ENCODE assay signal across 30 cellular contexts in genomic region chr1:234914606-234915290, GRCh38.
DNase-seq lines count a peak whose midpoint lies in the region; ATAC-seq, FAIRE-seq and TF ChIP-seq lines count a peak whose summit lies in the region.
"Had no signal": no experiment of that assay in that cellular context is flagged by ENCODE, and none has a peak within 500 bp of the region (broad histone marks: within the 10 kb centered on the region; RNA-seq: fewer than 3 reads in every experiment).

No MANE protein-coding gene starts in this region.

- H2BK120ac ChIP-seq in H1 (replicated peaks; ENCODE audit: low read depth, low read length), result peak overlapping the region; percentile 24

- ATAC-seq in sciatic nerve (no peak), GM21529 (IDR thresholded peaks at IDR 0.05; ENCODE audit: unreplicated experiment) (no peak)
- ATAC-seq: left lobe of liver had no signal

- H4K20me1 ChIP-seq in BLaER1, result no peaks in the 10 kb centered on the region
- no peaks in the 10 kb centered on the region for H4K20me1 ChIP-seq in H1 (replicated peaks in 1 of 2; ENCODE audit: control insufficient read depth in 1 of 2, insufficient read depth in 2 of 2, low read length in 2 of 2)

- no peak overlapping the region for H4K8ac ChIP-seq in H1 (ENCODE audit: extremely low read depth, insufficient read depth, low read length)

- H3K27ac Mint-ChIP-seq in CD8-positive, alpha-beta memory T cell, result peak overlapping the region in 5 of 8 donors; percentile 33 to 78 (median 72)
- H3K27ac Mint-ChIP-seq: GM23338; HFFc6; T-helper 2 cell treated with Interferon-gamma antibody and Interleukin-4, amounts not matched to agents 5 μg/mL and 100 μg/mL, for 36 hours had no signal

- peak overlapping the region; percentile 75 for H3K9ac ChIP-seq in BLaER1
- no peak overlapping the region for H3K9ac ChIP-seq in H1 (replicated peaks in 1 of 4; ENCODE audit: extremely low read depth in 1 of 4, low read depth in 3 of 4, low read length in 3 of 4)

- H2BK5ac ChIP-seq in H1 (ENCODE audit: low read depth, low read length), result 0 out of 2 replicates have a peak overlapping the region, but pooled peaks have one; percentile 5

- no peak for FAIRE-seq in H1 (lab: Jason Lieb, UNC)
- FAIRE-seq: frontal cortex, RCC 7860 had no signal

- peak overlapping the region; percentile 78; the same call in 1 of the 2 replicates for H2BK12ac ChIP-seq in H1 (ENCODE audit: low read depth, low read length)

- H2BK20ac ChIP-seq in H1 (ENCODE audit: low read length), result peak overlapping the region; percentile 63; the same call in 1 of the 2 replicates

- no peaks in the 10 kb centered on the region for H3K36me3 Mint-ChIP-seq in CD8-positive, alpha-beta memory T cell
- H3K36me3 Mint-ChIP-seq: CD4-positive, alpha-beta memory T cell had no signal

- H3K23me2 ChIP-seq in H1 (ENCODE audit: low read depth, low read length), result no peaks in the 10 kb centered on the region

- H3K27me3 ChIP-seq in BLaER1, result no peaks in the 10 kb centered on the region
- H3K27me3 ChIP-seq in CD8-positive, alpha-beta memory T cell (ENCODE audit: insufficient read depth, low read length, poor library complexity, severe bottlenecking), result no peaks in the 10 kb centered on the region
- H3K27me3 ChIP-seq in H1 (replicated peaks in 1 of 4; ENCODE audit: control insufficient read depth in 3 of 4, extremely low read depth in 1 of 4, insufficient read depth in 3 of 4, low read length in 3 of 4), result no peaks in the 10 kb centered on the region; a peak in 1 of 7 replicates
- H3K27me3 ChIP-seq: dorsolateral prefrontal cortex had no signal

- H2AK5ac ChIP-seq in H1 (ENCODE audit: low read depth, low read length), result peak overlapping the region; percentile 59; the same call in 1 of the 2 replicates

- CTCF ChIA-PET in CD8-positive, alpha-beta memory T cell (lab: Charles Lee), result no interaction called here
- CTCF ChIA-PET in H1 (lab: Charles Lee; ENCODE audit: partially characterized antibody), result interaction anchor here (1.3 kb wide), 1 partner anchor 19 kb away, joined by 4 read pairs; no protein-coding TSS in a partner anchor

- no peak overlapping the region for H3K23ac ChIP-seq in H1 (ENCODE audit: insufficient read length)

- H3K4me3 ChIP-seq in BLaER1 (no peak overlapping the region), H1 (ENCODE audit: extremely low read depth in 1 of 4, insufficient read depth in 2 of 4, low read depth in 3 of 4, low read length in 4 of 4) (no peak overlapping the region; a peak in 1 of 8 replicates)
- no peak overlapping the region for H3K4me3 ChIP-seq in CD8-positive, alpha-beta memory T cell (ENCODE audit: low read length)
- H3K4me3 ChIP-seq: dorsolateral prefrontal cortex, GM23338, prostate gland had no signal

- H3K36me3 ChIP-seq in BLaER1, result no peaks in the 10 kb centered on the region
- no peaks in the 10 kb centered on the region for H3K36me3 ChIP-seq in CD8-positive, alpha-beta memory T cell (ENCODE audit: insufficient read depth, low read length)
- no peaks in the 10 kb centered on the region for H3K36me3 ChIP-seq in H1 (ENCODE audit: control insufficient read depth in 2 of 4, insufficient read depth in 4 of 4, low read length in 3 of 4)
- H3K36me3 ChIP-seq: prostate gland had no signal

- H2BK15ac ChIP-seq in H1 (ENCODE audit: low read length), result peak overlapping the region; percentile 48; the same call in 1 of the 2 replicates

- TF ChIP-seq CTCF in H1 (IDR thresholded peaks at IDR 0.05; ENCODE audit: control extremely low read depth in 1 of 3, insufficient read depth in 1 of 3, low read depth in 1 of 3, low read length in 3 of 3), result no peak

- no peak overlapping the region for H3K14ac ChIP-seq in H1 (ENCODE audit: insufficient read length)

- H3K27ac ChIP-seq in BLaER1, result peak overlapping the region; percentile 92
- H3K27ac ChIP-seq in CD8-positive, alpha-beta memory T cell (ENCODE audit: low read depth, low read length), result no peak overlapping the region
- H3K27ac ChIP-seq in H1 (ENCODE audit: low read depth, low read length), result no peak overlapping the region

- H3K27me3 Mint-ChIP-seq in CD8-positive, alpha-beta memory T cell, result no peaks in the 10 kb centered on the region
- H3K27me3 Mint-ChIP-seq: CD4-positive, alpha-beta memory T cell had no signal

- peaks cover 38 to 44% (median 44%) of the 10 kb centered on the region in 3 donors for H3K4me1 Mint-ChIP-seq in CD8-positive, alpha-beta memory T cell

- peak overlapping the region; percentile 36 for H3K4ac ChIP-seq in H1 (replicated peaks; ENCODE audit: insufficient read length, low read depth, low read length)

- H3K9me3 Mint-ChIP-seq in CD8-positive, alpha-beta memory T cell, result no peaks in the 10 kb centered on the region
- H3K9me3 Mint-ChIP-seq: HFFc6; T-helper 2 cell treated with Interferon-gamma antibody and Interleukin-4, amounts not matched to agents 5 μg/mL and 100 μg/mL, for 36 hours had no signal

- peaks cover 92% of the 10 kb centered on the region for H3K4me1 ChIP-seq in BLaER1
- H3K4me1 ChIP-seq in CD8-positive, alpha-beta memory T cell (ENCODE audit: insufficient read depth, low read length), result peaks cover 25% of the 10 kb centered on the region
- peaks cover 2 to 25% (median 11%) of the 10 kb centered on the region in 4 experiments for H3K4me1 ChIP-seq in H1 (replicated peaks in 1 of 4; ENCODE audit: control insufficient read depth in 3 of 4, insufficient read depth in 4 of 4, low read length in 3 of 4)

- no peak overlapping the region for H3K56ac ChIP-seq in H1 (replicated peaks; ENCODE audit: insufficient read length, low read depth, low read length)

- peak overlapping the region; percentile 81 for H3K4me2 ChIP-seq in BLaER1
- no peak overlapping the region for H3K4me2 ChIP-seq in H1 (ENCODE audit: insufficient read depth in 1 of 2, low read depth in 2 of 2, low read length in 2 of 2)
- H3K4me2 ChIP-seq: GM23338 had no signal

- no peak overlapping the region for H2AFZ ChIP-seq in H1 (ENCODE audit: low read length)

- no peak overlapping the region for H3K4me3 Mint-ChIP-seq in CD8-positive, alpha-beta memory T cell
- H3K4me3 Mint-ChIP-seq: GM23338; HFFc6; T-helper 2 cell treated with Interferon-gamma antibody and Interleukin-4, amounts not matched to agents 5 μg/mL and 100 μg/mL, for 36 hours had no signal

- H3K79me1 ChIP-seq in H1 (ENCODE audit: low read depth, low read length), result no peaks in the 10 kb centered on the region

- POLR2A ChIA-PET in CD8-positive, alpha-beta memory T cell (lab: Charles Lee), result no interaction called here
- POLR2A ChIA-PET in H1 (lab: Charles Lee; ENCODE audit: partially characterized antibody), result interaction anchor here (0.9 kb wide), 1 partner anchor 48 kb away, joined by 3 read pairs; no protein-coding TSS in a partner anchor

- H4K5ac ChIP-seq in H1 (ENCODE audit: insufficient read length, low read depth, low read length), result no peak overlapping the region

- H3K9me3 ChIP-seq in BLaER1 (no peaks in the 10 kb centered on the region), H1 (ENCODE audit: insufficient read depth in 2 of 2, low read depth in 1 of 2, low read length in 1 of 2) (no peaks in the 10 kb centered on the region)
- no peaks in the 10 kb centered on the region for H3K9me3 ChIP-seq in CD8-positive, alpha-beta memory T cell (ENCODE audit: low read length)
- H3K9me3 ChIP-seq: prostate gland had no signal

- no peak for DNase-seq in CD8-positive, alpha-beta memory T cell
- DNase-seq in H1 (ENCODE audit: low read depth in 1 of 2, low spot score in 2 of 2) (no peak), sciatic nerve (ENCODE audit: low spot score) (peak; percentile 22), head of caudate nucleus (no peak), erythroblast (lab: John Stamatoyannopoulos, UW) (no peak)
- no peak for DNase-seq in activated CD8-positive, alpha-beta memory T cell treated with anti-CD3 and anti-CD28 coated beads, Interleukin-2, amount 50 U/mL, for 4 hours
- DNase-seq: activated CD4-positive, alpha-beta T cell treated with anti-CD3 and anti-CD28 coated beads for 48 hours; activated CD8-positive, alpha-beta memory T cell treated with anti-CD3 and anti-CD28 coated beads for 24 hours; activated naive CD4-positive, alpha-beta T cell; CD4-positive, alpha-beta memory T cell; cerebellar nuclear complex; HFFc6; mesendoderm; NCI-H1092; NCI-H1694; NCI-H446 treated with DMSO at 0.1 percent for 48 hours; NCI-H774; occipital lobe; stimulated activated CD4-positive, alpha-beta T cell treated with anti-CD3 and anti-CD28 coated beads, Interleukin-15, amount 100 ng/mL, for 24 hours; stimulated activated CD4-positive, alpha-beta T cell treated with anti-CD3 and anti-CD28 coated beads, Interleukin-4, amount 100 ng/mL, for 4 hours; substantia nigra had no signal

- H4K91ac ChIP-seq in H1 (replicated peaks; ENCODE audit: insufficient read length, low read length), result peak overlapping the region; percentile 72

- no peak for TF ChIP-seq EP300 in H1 (IDR thresholded peaks at IDR 0.05; ENCODE audit: borderline replicate concordance in 1 of 2, low read depth in 2 of 2, low read length in 2 of 2)

- H3K79me2 ChIP-seq in H1 (ENCODE audit: control insufficient read depth in 1 of 2, insufficient read depth in 2 of 2, low read length in 2 of 2), result no peaks in the 10 kb centered on the region

- TF ChIP-seq POLR2A in H1 (IDR thresholded peaks at IDR 0.05; ENCODE audit: control extremely low read depth in 1 of 2, low read depth in 2 of 2, low read length in 2 of 2) (no peak), erythroblast (IDR thresholded peaks at IDR 0.05; ENCODE audit: low read length) (no peak)

- intact Hi-C loops in sciatic nerve (cut with DNase I), result no loop called here
- intact Hi-C loops in head of caudate nucleus (cut with DNase I), result no loop called here

- WGBS in H1 (ENCODE audit: extremely low coverage in 1 of 2, insufficient coverage in 1 of 2, insufficient read length in 1 of 2, insufficient replicate concordance in 2 of 2, low coverage in 1 of 2, low lambda C conversion rate in 2 of 2, missing lambda C conversion rate in 1 of 2), 2 experiments, result 88% methylated on average over 12 of the region's 12 CpGs; no CpG with 5 or more reads in 1 of the 2 experiments

- no peak overlapping the region; the same call in 1 of the 2 replicates for H3K18ac ChIP-seq in H1 (ENCODE audit: extremely low read depth, low read length)

- no peak for TF ChIP-seq RAD21 in H1 (IDR thresholded peaks at IDR 0.05 in 1 of 2, conservative IDR thresholded peaks at IDR 0.05 in 1 of 2; ENCODE audit: low read depth in 2 of 2, low read length in 2 of 2)

TF ChIP-seq in H1, 55 proteins besides CTCF, POLR2A, EP300 and RAD21 (continues in another document):
- no peak for TF ChIP-seq USF2 (IDR thresholded peaks at IDR 0.05; ENCODE audit: low read length)
- no peak for TF ChIP-seq SAP30 (IDR thresholded peaks at IDR 0.05; ENCODE audit: insufficient read depth, insufficient replicate concordance, low read length)
- no peak for TF ChIP-seq HDAC2 (IDR thresholded peaks at IDR 0.05; ENCODE audit: borderline replicate concordance in 1 of 2, low read depth in 2 of 2, low read length in 2 of 2)
